8 cellular contexts compared by ENCODE assay signal in the genomic region with DNA sequence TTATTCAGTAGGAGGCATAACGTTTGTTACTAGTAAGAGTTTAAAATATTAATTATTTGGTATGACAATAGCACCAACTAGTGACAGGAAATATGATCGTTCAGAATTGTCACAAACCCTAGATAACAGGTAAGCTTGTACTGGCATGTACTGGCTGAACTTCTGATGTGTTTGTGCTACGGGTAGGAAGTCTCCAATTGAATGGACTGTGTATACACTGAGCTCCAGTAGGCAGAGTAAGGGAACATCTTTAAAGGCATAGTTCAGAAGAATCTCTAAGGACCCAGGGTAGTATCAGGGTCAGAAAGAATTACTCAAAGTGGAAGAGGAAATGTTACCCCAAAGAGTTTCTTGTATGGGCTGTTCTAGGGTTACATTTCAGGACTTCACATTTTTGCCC.
DNase-seq lines count a peak whose midpoint lies in the region; ATAC-seq and TF ChIP-seq lines count a peak whose summit lies in the region.

No MANE protein-coding gene starts in this region.

- H3K9me3 Mint-ChIP-seq in CD14-positive monocyte, result no peaks in the 10 kb centered on the region

- no peaks in the 10 kb centered on the region for H3K36me3 ChIP-seq in DND-41 (ENCODE audit: insufficient read depth, low read length)
- H3K36me3 ChIP-seq in prostate gland, result no peaks in the 10 kb centered on the region
- H3K36me3 ChIP-seq in suprapubic skin, result no peaks in the 10 kb centered on the region

- ATAC-seq in DND-41 (ENCODE audit: insufficient read depth, low read depth) (peak; percentile 62; the same call in 2 of the 3 replicates), GM18861 (IDR thresholded peaks at IDR 0.05; ENCODE audit: unreplicated experiment) (peak; percentile 73), HG03066 (IDR thresholded peaks at IDR 0.05; ENCODE audit: low read depth, unreplicated experiment) (peak; percentile 54), HG03045 (IDR thresholded peaks at IDR 0.05; ENCODE audit: unreplicated experiment) (no peak)

- H3K27me3 ChIP-seq in DND-41 (ENCODE audit: insufficient read depth, low read length, poor library complexity), result no peaks in the 10 kb centered on the region
- no peaks in the 10 kb centered on the region for H3K27me3 ChIP-seq in prostate gland (replicated peaks; ENCODE audit: insufficient read depth)
- no peaks in the 10 kb centered on the region for H3K27me3 ChIP-seq in suprapubic skin

- no peak overlapping the region for H3K27ac ChIP-seq in DND-41 (ENCODE audit: low read length)
- no peak overlapping the region for H3K27ac ChIP-seq in prostate gland
- H3K27ac ChIP-seq in suprapubic skin, result no peak overlapping the region

- TF ChIP-seq CTCF in DND-41 (IDR thresholded peaks at IDR 0.05; ENCODE audit: borderline replicate concordance, extremely low read depth, low read length, poor library complexity, severe bottlenecking), result peak; percentile 61
- TF ChIP-seq CTCF in prostate gland (IDR thresholded peaks at IDR 0.05), result no peak
- TF ChIP-seq CTCF in suprapubic skin (IDR thresholded peaks at IDR 0.05), result no peak
- no peak for TF ChIP-seq CTCF in CD14-positive monocyte (IDR thresholded peaks at IDR 0.05)

- H3K27ac Mint-ChIP-seq in CD14-positive monocyte, result no peak overlapping the region

- H3K36me3 Mint-ChIP-seq in CD14-positive monocyte, result no peaks in the 10 kb centered on the region

- intact Hi-C loops in prostate gland (cut with DNase I), result no loop called here
- intact Hi-C loops in CD14-positive monocyte (cut with micrococcal nuclease), result no loop called here

- H3K79me2 ChIP-seq in DND-41 (ENCODE audit: insufficient read depth, low read length), result no peaks in the 10 kb centered on the region

- 45% methylated on average over 3 of the region's 3 CpGs for WGBS in prostate gland
- WGBS in suprapubic skin, result 39% methylated on average over 3 of the region's 3 CpGs

- no peak overlapping the region for H3K4me3 Mint-ChIP-seq in CD14-positive monocyte

- no peak overlapping the region for H3K9ac ChIP-seq in DND-41 (ENCODE audit: low read depth, low read length)

- no peaks in the 10 kb centered on the region for H3K4me1 Mint-ChIP-seq in CD14-positive monocyte

- TF ChIP-seq EP300 in suprapubic skin (IDR thresholded peaks at IDR 0.05), result no peak

- H3K4me2 ChIP-seq in DND-41 (ENCODE audit: insufficient read depth, low read length), result no peak overlapping the region

- H3K4me1 ChIP-seq in DND-41 (ENCODE audit: insufficient read depth, low read length), result no peaks in the 10 kb centered on the region
- H3K4me1 ChIP-seq in prostate gland (replicated peaks), result no peaks in the 10 kb centered on the region
- H3K4me1 ChIP-seq in suprapubic skin, result no peaks in the 10 kb centered on the region

- H3K4me3 ChIP-seq in DND-41 (ENCODE audit: low read depth in 1 of 2, low read length in 2 of 2) (no peak overlapping the region), prostate gland (no peak overlapping the region), suprapubic skin (no peak overlapping the region)

- DNase-seq in DND-41 (no peak), RPMI8226 (peak; percentile 16), prostate gland (ENCODE audit: low spot score) (no peak), suprapubic skin (ENCODE audit: low spot score in 2 of 2) (no peak), CD14-positive monocyte (ENCODE audit: low spot score) (no peak)

- TF ChIP-seq POLR2A in prostate gland (IDR thresholded peaks at IDR 0.05) (no peak), suprapubic skin (IDR thresholded peaks at IDR 0.05) (no peak)

- H3K27me3 Mint-ChIP-seq in CD14-positive monocyte (ENCODE audit: low read depth in 3 of 3), result peaks cover 0 to 8% (median 2%) of the 10 kb centered on the region in 3 donors

- H4K20me1 ChIP-seq in DND-41 (ENCODE audit: insufficient read depth, low read length), result no peaks in the 10 kb centered on the region

- H3K9me3 ChIP-seq in DND-41 (ENCODE audit: insufficient read depth, low read length, severe bottlenecking) (no peaks in the 10 kb centered on the region), prostate gland (no peaks in the 10 kb centered on the region), suprapubic skin (no peaks in the 10 kb centered on the region)

- no peak overlapping the region for H2AFZ ChIP-seq in DND-41 (ENCODE audit: low read depth, low read length)
